ENCODE assay signal across 38 cellular contexts in genomic region chr9:112280904-112281303, GRCh38.
"Had no signal": no experiment of that assay in that cellular context is flagged by ENCODE, and none has a peak within 500 bp of the region (broad histone marks: within the 10 kb centered on the region; RNA-seq: fewer than 3 reads in every experiment).

No MANE protein-coding gene starts in this region.

- H3K4me3 Mint-ChIP-seq: activated CD4-positive, alpha-beta memory T cell treated with anti-CD3 and anti-CD28 coated beads, Interleukin-2, amount 10 ng/mL, durations not matched to agents 7 days and 5 days; activated CD4-positive, alpha-beta T cell treated with anti-CD3 and anti-CD28 coated beads for 36 hours; activated CD4-positive, alpha-beta T cell treated with anti-CD3 and anti-CD28 coated beads, Interleukin-2, amount 10 ng/mL, durations not matched to agents 7 days and 5 days; activated CD8-positive, alpha-beta memory T cell treated with anti-CD3 and anti-CD28 coated beads, Interleukin-2, amount 10 ng/mL, durations not matched to agents 7 days and 5 days; activated CD8-positive, alpha-beta T cell treated with anti-CD3 and anti-CD28 coated beads, Interleukin-2, amount 10 ng/mL, durations not matched to agents 7 days and 5 days; activated naive CD4-positive, alpha-beta T cell treated with anti-CD3 and anti-CD28 coated beads, Interleukin-2, amount 10 ng/mL, durations not matched to agents 7 days and 5 days; activated naive CD4-positive, alpha-beta T cell treated with anti-CD3 and anti-CD28 coated beads, Interleukin-2, amount 50 U/mL, for 24 hours; activated naive CD8-positive, alpha-beta T cell; activated naive CD8-positive, alpha-beta T cell treated with anti-CD3 and anti-CD28 coated beads, Interleukin-2, amount 10 ng/mL, durations not matched to agents 7 days and 5 days; activated naive CD8-positive, alpha-beta T cell treated with anti-CD3 and anti-CD28 coated beads, Interleukin-2, amount 50 U/mL, for 24 hours; activated T-cell treated with anti-CD3 and anti-CD28 coated beads, Interleukin-2, amount 50 U/mL, for 24 hours; brain; central memory CD8-positive, alpha-beta T cell; T-cell; T-helper 2 cell treated with Interferon-gamma antibody and Interleukin-4, amounts not matched to agents 5 μg/mL and 100 μg/mL, for 36 hours had no signal

- H3K4me3 ChIP-seq: ascending aorta, cardiac muscle cell had no signal

- H3K27me3 ChIP-seq: ascending aorta, cardiac muscle cell had no signal

- H3K36me3 ChIP-seq: ascending aorta, cardiac muscle cell had no signal

- H3K27me3 Mint-ChIP-seq: activated CD4-positive, alpha-beta memory T cell treated with anti-CD3 and anti-CD28 coated beads, Interleukin-2, amount 10 ng/mL, durations not matched to agents 7 days and 5 days; activated CD4-positive, alpha-beta T cell treated with anti-CD3 and anti-CD28 coated beads for 36 hours; activated CD4-positive, alpha-beta T cell treated with anti-CD3 and anti-CD28 coated beads, Interleukin-2, amount 10 ng/mL, durations not matched to agents 7 days and 5 days; activated CD8-positive, alpha-beta memory T cell treated with anti-CD3 and anti-CD28 coated beads, Interleukin-2, amount 10 ng/mL, durations not matched to agents 7 days and 5 days; activated naive CD4-positive, alpha-beta T cell treated with anti-CD3 and anti-CD28 coated beads, Interleukin-2, amount 10 ng/mL, durations not matched to agents 7 days and 5 days; activated naive CD4-positive, alpha-beta T cell treated with anti-CD3 and anti-CD28 coated beads, Interleukin-2, amount 50 U/mL, for 24 hours; activated naive CD8-positive, alpha-beta T cell; activated naive CD8-positive, alpha-beta T cell treated with anti-CD3 and anti-CD28 coated beads, Interleukin-2, amount 10 ng/mL, durations not matched to agents 7 days and 5 days; activated naive CD8-positive, alpha-beta T cell treated with anti-CD3 and anti-CD28 coated beads, Interleukin-2, amount 50 U/mL, for 24 hours; activated T-cell treated with anti-CD3 and anti-CD28 coated beads, Interleukin-2, amount 50 U/mL, for 24 hours; brain; central memory CD8-positive, alpha-beta T cell; T-cell had no signal

- H3K4me1 ChIP-seq: ascending aorta had no signal

- H3K27ac Mint-ChIP-seq: activated CD4-positive, alpha-beta memory T cell treated with anti-CD3 and anti-CD28 coated beads, Interleukin-2, amount 10 ng/mL, durations not matched to agents 7 days and 5 days; activated CD4-positive, alpha-beta T cell treated with anti-CD3 and anti-CD28 coated beads for 36 hours; activated CD4-positive, alpha-beta T cell treated with anti-CD3 and anti-CD28 coated beads, Interleukin-2, amount 10 ng/mL, durations not matched to agents 7 days and 5 days; activated CD8-positive, alpha-beta memory T cell treated with anti-CD3 and anti-CD28 coated beads, Interleukin-2, amount 10 ng/mL, durations not matched to agents 7 days and 5 days; activated CD8-positive, alpha-beta T cell treated with anti-CD3 and anti-CD28 coated beads, Interleukin-2, amount 10 ng/mL, durations not matched to agents 7 days and 5 days; activated naive CD4-positive, alpha-beta T cell treated with anti-CD3 and anti-CD28 coated beads, Interleukin-2, amount 10 ng/mL, durations not matched to agents 7 days and 5 days; activated naive CD4-positive, alpha-beta T cell treated with anti-CD3 and anti-CD28 coated beads, Interleukin-2, amount 50 U/mL, for 24 hours; activated naive CD8-positive, alpha-beta T cell; activated naive CD8-positive, alpha-beta T cell treated with anti-CD3 and anti-CD28 coated beads, Interleukin-2, amount 10 ng/mL, durations not matched to agents 7 days and 5 days; activated naive CD8-positive, alpha-beta T cell treated with anti-CD3 and anti-CD28 coated beads, Interleukin-2, amount 50 U/mL, for 24 hours; activated T-cell treated with anti-CD3 and anti-CD28 coated beads, Interleukin-2, amount 50 U/mL, for 24 hours; activated T-helper 2 cell treated with anti-CD3 and anti-CD28 coated beads, Interferon-gamma antibody, Interleukin-2, Interleukin-4, amounts not matched to agents 10 μg/mL and 5 μg/mL and 100 μg/mL, durations not matched to agents 14 hours and 24 hours and 36 hours; brain; T-cell; T-helper 2 cell treated with Interferon-gamma antibody and Interleukin-4, amounts not matched to agents 5 μg/mL and 100 μg/mL, for 36 hours had no signal

- DNase-seq: activated CD4-positive, alpha-beta memory T cell treated with anti-CD3 and anti-CD28 coated beads, Interleukin-2, amount 10 ng/mL, durations not matched to agents 7 days and 5 days; activated CD4-positive, alpha-beta T cell treated with anti-CD3 and anti-CD28 coated beads for 1 hour; activated CD4-positive, alpha-beta T cell treated with anti-CD3 and anti-CD28 coated beads for 36 hours; activated CD4-positive, alpha-beta T cell treated with anti-CD3 and anti-CD28 coated beads for 48 hours; activated CD4-positive, alpha-beta T cell treated with anti-CD3 and anti-CD28 coated beads, Interleukin-2, amount 10 ng/mL, durations not matched to agents 7 days and 5 days; activated CD4-positive, alpha-beta T cell treated with anti-CD3 and anti-CD28 coated beads, Interleukin-2, amount 50 U/mL, for 48 hours; activated CD4-positive, CD25-positive, alpha-beta regulatory T cell; activated CD8-positive, alpha-beta memory T cell treated with anti-CD3 and anti-CD28 coated beads for 24 hours; activated CD8-positive, alpha-beta memory T cell treated with anti-CD3 and anti-CD28 coated beads, Interleukin-2, amount 10 ng/mL, durations not matched to agents 7 days and 5 days; activated CD8-positive, alpha-beta memory T cell treated with anti-CD3 and anti-CD28 coated beads, Interleukin-2, amount 50 U/mL, for 48 hours; activated CD8-positive, alpha-beta T cell treated with anti-CD3 and anti-CD28 coated beads, Interleukin-2, amount 10 ng/mL, durations not matched to agents 7 days and 5 days; activated effector memory CD4-positive, alpha-beta T cell treated with Interleukin-2 at 50 U/mL for 16 hours; activated gamma-delta T cell; activated naive CD4-positive, alpha-beta T cell treated with anti-CD3 and anti-CD28 coated beads, Interleukin-2, amount 10 ng/mL, durations not matched to agents 7 days and 5 days; activated naive CD4-positive, alpha-beta T cell treated with Interleukin-2 at 50 U/mL for 16 hours; activated naive CD8-positive, alpha-beta T cell treated with anti-CD3 and anti-CD28 coated beads, Interleukin-2, amount 10 ng/mL, durations not matched to agents 7 days and 5 days; activated naive CD8-positive, alpha-beta T cell treated with anti-CD3 and anti-CD28 coated beads, Interleukin-2, amount 50 U/mL, for 24 hours; activated T-cell treated with anti-CD3 and anti-CD28 coated beads, Interleukin-2, amount 50 U/mL, for 24 hours; activated T-cell treated with anti-CD3 and anti-CD28 coated beads, Interleukin-2, amount 50 U/mL, for 48 hours; amygdala; anterior cingulate cortex; caudate nucleus; cerebellar nuclear complex; T-cell; T-helper 2 cell; T-helper 9 cell had no signal

- FAIRE-seq: bronchial epithelial cell, TTC549 had no signal

- H3K27ac ChIP-seq: ascending aorta, cardiac muscle cell, VCaP had no signal

- ATAC-seq: activated CD4-positive, alpha-beta T cell treated with anti-CD3 and anti-CD28 coated beads for 36 hours; activated CD4-positive, CD25-positive, alpha-beta regulatory T cell treated with anti-CD3 and anti-CD28 coated beads, Interleukin-2, amount 50 U/mL, for 24 hours; activated CD8-positive, alpha-beta memory T cell treated with anti-CD3 and anti-CD28 coated beads, Interleukin-2, amount 10 ng/mL, durations not matched to agents 7 days and 5 days; activated CD8-positive, alpha-beta T cell treated with anti-CD3 and anti-CD28 coated beads, Interleukin-2, amount 10 ng/mL, durations not matched to agents 7 days and 5 days; activated naive CD8-positive, alpha-beta T cell treated with anti-CD3 and anti-CD28 coated beads, Interleukin-2, amount 50 U/mL, for 24 hours; T-cell had no signal

- H3K9me3 ChIP-seq: ascending aorta had no signal

- H3K4me1 Mint-ChIP-seq: brain had no signal
